19 cellular contexts compared by ENCODE assay signal in genomic region chrX:110858565-110858964, GRCh38.
DNase-seq lines count a peak whose midpoint lies in the region; ATAC-seq, FAIRE-seq and TF ChIP-seq lines count a peak whose summit lies in the region.
"Had no signal": no experiment of that assay in that cellular context is flagged by ENCODE, and none has a peak within 500 bp of the region (broad histone marks: within the 10 kb centered on the region; RNA-seq: fewer than 3 reads in every experiment).

No MANE protein-coding gene starts in this region.

- peak; percentile 40 to 70 (median 54) for ATAC-seq in pancreas
- ATAC-seq: GM12878 had no signal

- DNase-seq in GM19239 (ENCODE audit: insufficient read length, low spot score) (no peak), pancreas (no peak), Calu3 (no peak), esophagus muscularis mucosa (ENCODE audit: extremely low spot score) (no peak)
- no peak for DNase-seq in activated CD4-positive, CD25-positive, alpha-beta regulatory T cell (lab: John Stamatoyannopoulos, UW)
- no peak for DNase-seq in NK-92 treated with Interleukin-12 subunit alpha and Interleukin-12 subunit beta, amount 100 ng/mL, for 24 hours (lab: John Stamatoyannopoulos, UW)
- DNase-seq: C1 segment of cervical spinal cord; CD4-positive, alpha-beta memory T cell; COR-L47; DMS 273 treated with DMSO at 0.1 percent for 48 hours; DMS79; EL; GDM1; GM23248; H7; HCEC 1CT had no signal

- no peaks in the 10 kb centered on the region for H3K4me1 Mint-ChIP-seq in Calu3 (ENCODE audit: low read depth, unreplicated experiment)

- peak; percentile 33 for FAIRE-seq in GM19239 (lab: Jason Lieb, UNC)
- peak; percentile 21 for FAIRE-seq in colon (lab: Jason Lieb, UNC)
- no peak for FAIRE-seq in pancreas (lab: Jason Lieb, UNC)
- FAIRE-seq: GM12878, H1 had no signal

- H3K27me3 Mint-ChIP-seq in Calu3 (ENCODE audit: unreplicated experiment) = peaks cover 24% of the 10 kb centered on the region

- H3K9me3 ChIP-seq in pancreas = no peaks in the 10 kb centered on the region
- no peaks in the 10 kb centered on the region for H3K9me3 ChIP-seq in esophagus muscularis mucosa

- H3K36me3 Mint-ChIP-seq in Calu3 (ENCODE audit: insufficient read depth, unreplicated experiment) = no peaks in the 10 kb centered on the region
- H3K36me3 Mint-ChIP-seq: CD4-positive, alpha-beta memory T cell had no signal

- no peaks in the 10 kb centered on the region for H3K9me3 Mint-ChIP-seq in Calu3 (ENCODE audit: low read depth, unreplicated experiment)
- H3K9me3 Mint-ChIP-seq: CD4-positive, alpha-beta memory T cell had no signal

- CTCF ChIA-PET in Calu3 (lab: Charles Lee) = no interaction called here

- WGBS in pancreas, 2 donors = 23 to 28% methylated on average over 2 of the region's 2 CpGs
- WGBS in esophagus muscularis mucosa = 74% methylated on average over 2 of the region's 2 CpGs

- TF ChIP-seq CTCF in pancreas (IDR thresholded peaks at IDR 0.05) (no peak), Calu3 (IDR thresholded peaks at IDR 0.05; ENCODE audit: unreplicated experiment) (no peak), esophagus muscularis mucosa (IDR thresholded peaks at IDR 0.05) (no peak)

- TF ChIP-seq POLR2A in esophagus muscularis mucosa (IDR thresholded peaks at IDR 0.05; ENCODE audit: low read depth) = no peak

- H3K4me3 Mint-ChIP-seq in Calu3 (ENCODE audit: low read depth, unreplicated experiment) = no peak overlapping the region
- H3K4me3 Mint-ChIP-seq: CD4-positive, alpha-beta memory T cell had no signal

- TF ChIP-seq EP300 in esophagus muscularis mucosa (IDR thresholded peaks at IDR 0.05) = no peak

- H3K36me3 ChIP-seq in pancreas (no peaks in the 10 kb centered on the region), esophagus muscularis mucosa (no peaks in the 10 kb centered on the region)

- peaks cover 0 to 6% (median 0%) of the 10 kb centered on the region in 3 donors for H3K4me1 ChIP-seq in pancreas
- H3K4me1 ChIP-seq in esophagus muscularis mucosa = no peaks in the 10 kb centered on the region

- intact Hi-C loops in pancreas (cut with DNase I) = no loop called here
- intact Hi-C loops in Calu3 (cut with micrococcal nuclease; ENCODE audit: unreplicated experiment) = loop anchor here (5.0 kb wide), 1 partner anchor 584 kb away; no protein-coding TSS in a partner anchor
- intact Hi-C loops in esophagus muscularis mucosa (cut with DNase I) = no loop called here

- H3K27me3 ChIP-seq in pancreas (peaks cover 0 to 3% (median 0%) of the 10 kb centered on the region in 4 donors), esophagus muscularis mucosa (no peaks in the 10 kb centered on the region)

- H3K4me3 ChIP-seq in pancreas (no peak overlapping the region), esophagus muscularis mucosa (no peak overlapping the region)
- H3K4me3 ChIP-seq: GM12878, GM23248 had no signal

- BruUV-seq in Calu3 (replicated peaks; lab: Mats Ljungman, UMichigan) = no TSS peak

- H3K27ac ChIP-seq in pancreas (no peak overlapping the region), esophagus muscularis mucosa (replicated peaks in 1 of 4) (no peak overlapping the region)
- H3K27ac ChIP-seq: GM23248 had no signal

- H3K27ac Mint-ChIP-seq in Calu3 (ENCODE audit: unreplicated experiment) = no peak overlapping the region
- H3K27ac Mint-ChIP-seq: CD4-positive, alpha-beta memory T cell had no signal
